Comparison of ENCODE assay signal across 1 cellular context in the genomic region with DNA sequence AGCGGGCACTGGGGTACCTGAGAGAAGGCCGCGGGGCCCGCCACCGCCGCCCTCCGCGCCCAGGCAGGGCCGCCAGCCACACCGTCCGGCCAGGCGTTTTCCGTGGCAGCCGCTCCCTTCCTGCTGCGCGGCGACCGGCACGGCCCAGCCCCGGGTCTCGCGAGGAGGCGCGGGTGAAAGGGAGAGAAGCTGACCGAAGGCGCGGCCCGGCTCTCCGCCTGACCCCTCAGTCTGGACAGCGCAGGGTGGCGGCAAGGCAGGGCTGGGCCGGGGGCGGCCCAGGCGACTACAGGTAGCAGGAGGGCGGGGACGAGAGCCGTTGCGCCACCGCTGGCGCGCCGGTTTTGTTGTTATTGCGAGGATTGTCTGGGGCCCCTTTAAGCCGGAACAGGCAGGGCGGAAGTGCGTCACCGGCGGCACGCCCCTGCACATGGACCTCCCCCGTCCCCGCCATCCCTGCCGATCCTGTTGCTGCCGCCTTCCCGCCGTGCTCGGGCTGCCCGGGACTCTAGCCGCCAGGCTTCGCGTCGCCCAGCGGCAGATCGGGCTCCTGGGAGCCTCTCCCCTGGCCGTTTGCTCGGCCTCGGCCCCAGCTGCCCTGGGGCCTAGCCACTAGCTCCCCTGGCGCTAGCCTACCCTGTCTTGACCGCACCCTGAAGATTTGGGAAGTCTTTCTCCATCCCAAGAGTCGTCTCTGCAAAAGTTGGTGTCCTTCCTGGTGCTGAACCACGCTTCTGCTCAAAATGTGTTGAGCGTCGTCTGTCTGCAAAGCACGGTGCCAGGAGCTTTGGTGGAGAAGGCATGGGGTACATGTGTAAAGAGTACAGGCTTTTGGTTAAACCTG.
TF ChIP-seq lines count a peak whose summit lies in the region.

A gene with protein sequence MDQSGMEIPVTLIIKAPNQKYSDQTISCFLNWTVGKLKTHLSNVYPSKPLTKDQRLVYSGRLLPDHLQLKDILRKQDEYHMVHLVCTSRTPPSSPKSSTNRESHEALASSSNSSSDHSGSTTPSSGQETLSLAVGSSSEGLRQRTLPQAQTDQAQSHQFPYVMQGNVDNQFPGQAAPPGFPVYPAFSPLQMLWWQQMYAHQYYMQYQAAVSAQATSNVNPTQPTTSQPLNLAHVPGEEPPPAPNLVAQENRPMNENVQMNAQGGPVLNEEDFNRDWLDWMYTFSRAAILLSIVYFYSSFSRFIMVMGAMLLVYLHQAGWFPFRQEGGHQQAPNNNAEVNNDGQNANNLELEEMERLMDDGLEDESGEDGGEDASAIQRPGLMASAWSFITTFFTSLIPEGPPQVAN (minus strand): TSS at position 352 of the 844 bp plus-strand sequence. CDS start 805 bp downstream, outside the sequence.

TF ChIP-seq in WTC11, 78 proteins besides CTCF, POLR2A, EP300 and RAD21 (continued from another document):
- TF ChIP-seq, protein P1, sequence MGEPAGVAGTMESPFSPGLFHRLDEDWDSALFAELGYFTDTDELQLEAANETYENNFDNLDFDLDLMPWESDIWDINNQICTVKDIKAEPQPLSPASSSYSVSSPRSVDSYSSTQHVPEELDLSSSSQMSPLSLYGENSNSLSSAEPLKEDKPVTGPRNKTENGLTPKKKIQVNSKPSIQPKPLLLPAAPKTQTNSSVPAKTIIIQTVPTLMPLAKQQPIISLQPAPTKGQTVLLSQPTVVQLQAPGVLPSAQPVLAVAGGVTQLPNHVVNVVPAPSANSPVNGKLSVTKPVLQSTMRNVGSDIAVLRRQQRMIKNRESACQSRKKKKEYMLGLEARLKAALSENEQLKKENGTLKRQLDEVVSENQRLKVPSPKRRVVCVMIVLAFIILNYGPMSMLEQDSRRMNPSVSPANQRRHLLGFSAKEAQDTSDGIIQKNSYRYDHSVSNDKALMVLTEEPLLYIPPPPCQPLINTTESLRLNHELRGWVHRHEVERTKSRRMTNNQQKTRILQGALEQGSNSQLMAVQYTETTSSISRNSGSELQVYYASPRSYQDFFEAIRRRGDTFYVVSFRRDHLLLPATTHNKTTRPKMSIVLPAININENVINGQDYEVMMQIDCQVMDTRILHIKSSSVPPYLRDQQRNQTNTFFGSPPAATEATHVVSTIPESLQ (CRISPR knock-in tag; IDR thresholded peaks at IDR 0.05): no peak
- TF ChIP-seq SMAD3 (CRISPR knock-in tag; IDR thresholded peaks at IDR 0.05; ENCODE audit: borderline replicate concordance) (0 out of 2 replicates have a peak, but pooled peaks have one; percentile 4), ZNF317 (CRISPR knock-in tag; IDR thresholded peaks at IDR 0.05; ENCODE audit: borderline replicate concordance, low read depth) (peak; percentile 40; the same call in 1 of the 2 replicates), KAT7 (CRISPR knock-in tag; IDR thresholded peaks at IDR 0.05; ENCODE audit: borderline replicate concordance) (no peak; the same call in 1 of the 2 replicates), ZNF263 (CRISPR knock-in tag; IDR thresholded peaks at IDR 0.05; ENCODE audit: low read depth) (0 out of 2 replicates have a peak, but pooled peaks have one; percentile 39), MXD4 (CRISPR knock-in tag; IDR thresholded peaks at IDR 0.05; ENCODE audit: borderline replicate concordance) (no peak), HMGA2 (CRISPR knock-in tag; IDR thresholded peaks at IDR 0.05) (no peak), TP53 (CRISPR knock-in tag; IDR thresholded peaks at IDR 0.05) (peak; percentile 82; the same call in 1 of the 2 replicates), TEAD1 (CRISPR knock-in tag; IDR thresholded peaks at IDR 0.05) (0 out of 2 replicates have a peak, but pooled peaks have one; percentile 76), SOX15 (CRISPR knock-in tag; IDR thresholded peaks at IDR 0.05) (no peak), ZNF396 (CRISPR knock-in tag; IDR thresholded peaks at IDR 0.05; ENCODE audit: borderline replicate concordance) (no peak)
- TF ChIP-seq, protein P2, sequence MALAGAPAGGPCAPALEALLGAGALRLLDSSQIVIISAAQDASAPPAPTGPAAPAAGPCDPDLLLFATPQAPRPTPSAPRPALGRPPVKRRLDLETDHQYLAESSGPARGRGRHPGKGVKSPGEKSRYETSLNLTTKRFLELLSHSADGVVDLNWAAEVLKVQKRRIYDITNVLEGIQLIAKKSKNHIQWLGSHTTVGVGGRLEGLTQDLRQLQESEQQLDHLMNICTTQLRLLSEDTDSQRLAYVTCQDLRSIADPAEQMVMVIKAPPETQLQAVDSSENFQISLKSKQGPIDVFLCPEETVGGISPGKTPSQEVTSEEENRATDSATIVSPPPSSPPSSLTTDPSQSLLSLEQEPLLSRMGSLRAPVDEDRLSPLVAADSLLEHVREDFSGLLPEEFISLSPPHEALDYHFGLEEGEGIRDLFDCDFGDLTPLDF (CRISPR knock-in tag; IDR thresholded peaks at IDR 0.05): peak; percentile 85
- TF ChIP-seq, protein P3, sequence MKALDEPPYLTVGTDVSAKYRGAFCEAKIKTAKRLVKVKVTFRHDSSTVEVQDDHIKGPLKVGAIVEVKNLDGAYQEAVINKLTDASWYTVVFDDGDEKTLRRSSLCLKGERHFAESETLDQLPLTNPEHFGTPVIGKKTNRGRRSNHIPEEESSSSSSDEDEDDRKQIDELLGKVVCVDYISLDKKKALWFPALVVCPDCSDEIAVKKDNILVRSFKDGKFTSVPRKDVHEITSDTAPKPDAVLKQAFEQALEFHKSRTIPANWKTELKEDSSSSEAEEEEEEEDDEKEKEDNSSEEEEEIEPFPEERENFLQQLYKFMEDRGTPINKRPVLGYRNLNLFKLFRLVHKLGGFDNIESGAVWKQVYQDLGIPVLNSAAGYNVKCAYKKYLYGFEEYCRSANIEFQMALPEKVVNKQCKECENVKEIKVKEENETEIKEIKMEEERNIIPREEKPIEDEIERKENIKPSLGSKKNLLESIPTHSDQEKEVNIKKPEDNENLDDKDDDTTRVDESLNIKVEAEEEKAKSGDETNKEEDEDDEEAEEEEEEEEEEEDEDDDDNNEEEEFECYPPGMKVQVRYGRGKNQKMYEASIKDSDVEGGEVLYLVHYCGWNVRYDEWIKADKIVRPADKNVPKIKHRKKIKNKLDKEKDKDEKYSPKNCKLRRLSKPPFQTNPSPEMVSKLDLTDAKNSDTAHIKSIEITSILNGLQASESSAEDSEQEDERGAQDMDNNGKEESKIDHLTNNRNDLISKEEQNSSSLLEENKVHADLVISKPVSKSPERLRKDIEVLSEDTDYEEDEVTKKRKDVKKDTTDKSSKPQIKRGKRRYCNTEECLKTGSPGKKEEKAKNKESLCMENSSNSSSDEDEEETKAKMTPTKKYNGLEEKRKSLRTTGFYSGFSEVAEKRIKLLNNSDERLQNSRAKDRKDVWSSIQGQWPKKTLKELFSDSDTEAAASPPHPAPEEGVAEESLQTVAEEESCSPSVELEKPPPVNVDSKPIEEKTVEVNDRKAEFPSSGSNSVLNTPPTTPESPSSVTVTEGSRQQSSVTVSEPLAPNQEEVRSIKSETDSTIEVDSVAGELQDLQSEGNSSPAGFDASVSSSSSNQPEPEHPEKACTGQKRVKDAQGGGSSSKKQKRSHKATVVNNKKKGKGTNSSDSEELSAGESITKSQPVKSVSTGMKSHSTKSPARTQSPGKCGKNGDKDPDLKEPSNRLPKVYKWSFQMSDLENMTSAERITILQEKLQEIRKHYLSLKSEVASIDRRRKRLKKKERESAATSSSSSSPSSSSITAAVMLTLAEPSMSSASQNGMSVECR (CRISPR knock-in tag; IDR thresholded peaks at IDR 0.05; ENCODE audit: borderline replicate concordance): peak; percentile 68; the same call in 1 of the 2 replicates
- TF ChIP-seq, protein P4, sequence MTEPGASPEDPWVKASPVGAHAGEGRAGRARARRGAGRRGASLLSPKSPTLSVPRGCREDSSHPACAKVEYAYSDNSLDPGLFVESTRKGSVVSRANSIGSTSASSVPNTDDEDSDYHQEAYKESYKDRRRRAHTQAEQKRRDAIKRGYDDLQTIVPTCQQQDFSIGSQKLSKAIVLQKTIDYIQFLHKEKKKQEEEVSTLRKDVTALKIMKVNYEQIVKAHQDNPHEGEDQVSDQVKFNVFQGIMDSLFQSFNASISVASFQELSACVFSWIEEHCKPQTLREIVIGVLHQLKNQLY (CRISPR knock-in tag; IDR thresholded peaks at IDR 0.05): no peak
- TF ChIP-seq, protein P5, sequence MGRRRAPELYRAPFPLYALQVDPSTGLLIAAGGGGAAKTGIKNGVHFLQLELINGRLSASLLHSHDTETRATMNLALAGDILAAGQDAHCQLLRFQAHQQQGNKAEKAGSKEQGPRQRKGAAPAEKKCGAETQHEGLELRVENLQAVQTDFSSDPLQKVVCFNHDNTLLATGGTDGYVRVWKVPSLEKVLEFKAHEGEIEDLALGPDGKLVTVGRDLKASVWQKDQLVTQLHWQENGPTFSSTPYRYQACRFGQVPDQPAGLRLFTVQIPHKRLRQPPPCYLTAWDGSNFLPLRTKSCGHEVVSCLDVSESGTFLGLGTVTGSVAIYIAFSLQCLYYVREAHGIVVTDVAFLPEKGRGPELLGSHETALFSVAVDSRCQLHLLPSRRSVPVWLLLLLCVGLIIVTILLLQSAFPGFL (CRISPR knock-in tag; IDR thresholded peaks at IDR 0.05; ENCODE audit: borderline replicate concordance): peak; percentile 18
- TF ChIP-seq, protein P6, sequence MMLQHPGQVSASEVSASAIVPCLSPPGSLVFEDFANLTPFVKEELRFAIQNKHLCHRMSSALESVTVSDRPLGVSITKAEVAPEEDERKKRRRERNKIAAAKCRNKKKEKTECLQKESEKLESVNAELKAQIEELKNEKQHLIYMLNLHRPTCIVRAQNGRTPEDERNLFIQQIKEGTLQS (CRISPR knock-in tag; conservative IDR thresholded peaks at IDR 0.05): no peak
